ENCODE assay signal across 8 cellular contexts in the genomic region with DNA sequence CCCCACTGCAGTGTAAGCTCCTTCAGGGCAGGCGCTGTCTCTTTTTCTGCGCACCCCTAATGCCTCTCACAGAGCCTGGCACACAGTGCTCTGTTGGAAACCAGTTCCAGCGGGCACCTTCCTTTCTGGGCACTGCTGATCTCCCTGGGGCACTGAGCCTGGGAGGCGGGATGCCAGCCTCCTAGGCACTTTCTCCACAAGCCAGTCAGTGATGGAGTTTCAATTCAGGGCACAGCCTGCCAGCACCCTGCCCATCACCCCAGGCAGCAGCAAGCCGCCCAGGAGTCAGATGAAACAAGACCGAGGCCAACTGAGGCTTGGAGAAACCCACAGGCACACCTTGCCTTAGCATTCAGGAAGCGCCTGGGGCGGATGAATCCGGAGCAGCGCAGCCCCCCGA. TPM values are rescaled to one million over a fixed set of nuclear protein-coding genes. Genes with fewer than 3 reads are reported as not detected.
DNase-seq lines count a peak whose midpoint lies in the region; ATAC-seq, FAIRE-seq and TF ChIP-seq lines count a peak whose summit lies in the region.

No MANE protein-coding gene starts in this region.

- H4K20me1 ChIP-seq in GM23248 (ENCODE audit: insufficient read depth) = no peaks in the 10 kb centered on the region

- peak overlapping the region; percentile 41 for H3K9ac ChIP-seq in GM23248
- peak overlapping the region; percentile 47 for H3K9ac ChIP-seq in rectal smooth muscle tissue (ENCODE audit: low read length)

- H3K27ac ChIP-seq in GM23248 = no peak overlapping the region
- peak overlapping the region; percentile 94 for H3K27ac ChIP-seq in rectal smooth muscle tissue (ENCODE audit: low read depth, low read length)

- H3K4me3 ChIP-seq in GM23248 (peak overlapping the region; percentile 57), bronchial epithelial cell (ENCODE audit: low read depth, low read length) (peak overlapping the region; percentile 12), iPS-18c (ENCODE audit: insufficient read depth, low read depth, low read length) (peak overlapping the region; percentile 50), rectal smooth muscle tissue (ENCODE audit: low read length) (peak overlapping the region; percentile 56)

- H3K9me3 ChIP-seq in GM23248 (ENCODE audit: low read depth) (no peaks in the 10 kb centered on the region), iPS-18c (ENCODE audit: control insufficient read depth, insufficient read depth, low read length) (peaks cover 2% of the 10 kb centered on the region)

- H3K79me2 ChIP-seq in GM23248 (ENCODE audit: insufficient read depth) = no peaks in the 10 kb centered on the region

- H3K4me1 ChIP-seq in GM23248 (ENCODE audit: insufficient read depth) = no peaks in the 10 kb centered on the region
- peaks cover 19% of the 10 kb centered on the region for H3K4me1 ChIP-seq in rectal smooth muscle tissue (ENCODE audit: control insufficient read depth, insufficient read depth, low read length)

- H3K27me3 ChIP-seq in GM23248 (replicated peaks; ENCODE audit: insufficient read depth) (no peaks in the 10 kb centered on the region), bronchial epithelial cell (ENCODE audit: control insufficient read depth, insufficient read depth, low read length) (peaks cover 1% of the 10 kb centered on the region), rectal smooth muscle tissue (ENCODE audit: control insufficient read depth, insufficient read depth, low read length) (no peaks in the 10 kb centered on the region)

- TF ChIP-seq CTCF in bronchial epithelial cell (IDR thresholded peaks at IDR 0.05; ENCODE audit: insufficient read depth, low read length, severe bottlenecking) = no peak

- no peaks in the 10 kb centered on the region for H3K9me2 ChIP-seq in GM23248 (ENCODE audit: insufficient read depth)

- no peak for DNase-seq in GM23248
- DNase-seq in bronchial epithelial cell (ENCODE audit: low read depth) = no peak
- no peak for DNase-seq in NCI-H2081 (lab: John Stamatoyannopoulos, UW)
- DNase-seq in islet precursor cell = no peak
- no peak for DNase-seq in GDM1 (lab: John Stamatoyannopoulos, UW)

- no peak for FAIRE-seq in bronchial epithelial cell (lab: Jason Lieb, UNC)

- H3K4me2 ChIP-seq in GM23248 (ENCODE audit: unreplicated experiment) = peak overlapping the region; percentile 42

- H3F3A ChIP-seq in GM23248 (ENCODE audit: insufficient read depth) = no peaks in the 10 kb centered on the region

- no peak for ATAC-seq in GM18909 (IDR thresholded peaks at IDR 0.05; ENCODE audit: poor library complexity, unreplicated experiment)

- WGBS in GM23248 (ENCODE audit: low coverage in 1 of 2, low lambda C conversion rate in 2 of 2, missing lambda C conversion rate in 2 of 2), 2 experiments = 43 to 48% methylated on average over 11 of the region's 11 CpGs

- no peaks in the 10 kb centered on the region for H3K36me3 ChIP-seq in GM23248 (ENCODE audit: low read depth)
- no peaks in the 10 kb centered on the region for H3K36me3 ChIP-seq in bronchial epithelial cell (ENCODE audit: control insufficient read depth, insufficient read depth, low read length)
- H3K36me3 ChIP-seq in rectal smooth muscle tissue (ENCODE audit: control insufficient read depth, insufficient read depth, low read length) = no peaks in the 10 kb centered on the region

- peak overlapping the region; percentile 76 for H2AFZ ChIP-seq in GM23248

- in situ Hi-C loops in GM23248 (cut with MboI) = no loop called here

RNA-seq across cellular contexts. Expression of a gene that starts 5.7 kb away (rescaled TPM):
- total RNA-seq in GM23248 (2014; rRNA removed; shearing (Covaris generic)) = 97.3 and 109 TPM in 2 replicates
- 51.7 and 52.7 TPM in 2 replicates for polyA plus RNA-seq in GM23248 (2016; fragmentation: Nextera tagmentation; extraction: Ambion mirVana)
- 29.3 and 36.3 TPM in 2 replicates for total RNA-seq in bronchial epithelial cell

RNA-seq across cellular contexts. Expression of a gene that starts 33.7 kb away (rescaled TPM):
- 1.4 and 3.4 TPM in 2 replicates for total RNA-seq in GM23248 (2014; rRNA removed; shearing (Covaris generic))
- 1.9 and 2.4 TPM in 2 replicates for polyA plus RNA-seq in GM23248 (2016; fragmentation: Nextera tagmentation; extraction: Ambion mirVana)
- 0.79 and 1.9 TPM in 2 replicates for total RNA-seq in bronchial epithelial cell
